Comparison of ENCODE assay signal across 28 cellular contexts in genomic region chr9:73541923-73542322, GRCh38.
A peak's percentile ranks its signal among the peaks of the same experiment; 100 is the strongest.
DNase-seq lines count a peak whose midpoint lies in the region; ATAC-seq lines count a peak whose summit lies in the region.
"Had no signal": no experiment of that assay in that cellular context is flagged by ENCODE, and none has a peak within 500 bp of the region (broad histone marks: within the 10 kb centered on the region; RNA-seq: fewer than 3 reads in every experiment).

No MANE protein-coding gene starts in this region.

- H3K36me3 ChIP-seq in neuronal stem cell (replicated peaks in 1 of 2; ENCODE audit: control insufficient read depth in 2 of 2, insufficient read depth in 2 of 2, low read length in 2 of 2): no peaks in the 10 kb centered on the region
- H3K36me3 ChIP-seq: tibial artery had no signal

- H2AFZ ChIP-seq in neuronal stem cell (ENCODE audit: low read length): peak overlapping the region; percentile 15

- no peak overlapping the region for H2BK12ac ChIP-seq in neuronal stem cell (ENCODE audit: low read length)

- no peak overlapping the region for H3K18ac ChIP-seq in neuronal stem cell (ENCODE audit: low read length)

- no peak overlapping the region for H2BK5ac ChIP-seq in neuronal stem cell (ENCODE audit: low read length)

- H3K4ac ChIP-seq in neuronal stem cell (ENCODE audit: low read length): no peak overlapping the region

- no peak overlapping the region for H3K4me3 ChIP-seq in neuronal stem cell (ENCODE audit: low read length in 2 of 2)
- H3K4me3 ChIP-seq: lung, mucosa of descending colon, tibial artery had no signal

- no peak overlapping the region for H4K91ac ChIP-seq in neuronal stem cell (ENCODE audit: low read depth, low read length, poor library complexity)

- peaks cover 0 to 13% of the 10 kb centered on the region in 2 donors for H3K4me1 ChIP-seq in neuronal stem cell (ENCODE audit: control insufficient read depth in 2 of 2, insufficient read depth in 1 of 2, low read depth in 1 of 2, low read length in 2 of 2)
- H3K4me1 ChIP-seq: Caco-2, tibial artery had no signal

- no peak overlapping the region for H4K8ac ChIP-seq in neuronal stem cell (ENCODE audit: low read depth, low read length)

- H2BK15ac ChIP-seq in neuronal stem cell (ENCODE audit: low read length): no peak overlapping the region

- no peak overlapping the region for H3K4me2 ChIP-seq in neuronal stem cell (ENCODE audit: insufficient read depth, low read length, poor library complexity, severe bottlenecking)

- in situ Hi-C loops in ACHN (cut with HindIII; ENCODE audit: low pct_ligation_motif_present, low pct_unique_long_range_greater_than_20kb, low sequenced_read_pairs): no loop called here

- no peak overlapping the region for H3K27ac ChIP-seq in neuronal stem cell (replicated peaks; ENCODE audit: low read length)
- H3K27ac ChIP-seq: C4-2B, tibial artery had no signal

- no CpG with 5 or more reads among the region's 2 CpGs for WGBS in neuronal stem cell (ENCODE audit: extremely low coverage in 2 of 2, insufficient read length in 2 of 2, insufficient replicate concordance in 1 of 2), 2 donors

- H2BK120ac ChIP-seq in neuronal stem cell (ENCODE audit: low read depth, low read length): no peak overlapping the region

- no peaks in the 10 kb centered on the region for H3K79me1 ChIP-seq in neuronal stem cell (ENCODE audit: low read depth, low read length)

- no peak overlapping the region for H2AK5ac ChIP-seq in neuronal stem cell (ENCODE audit: low read depth, low read length)

- DNase-seq in NCI-H1417 (lab: John Stamatoyannopoulos, UW) (peak in 2 of 3 experiments; percentile 37 to 81), neuronal stem cell (ENCODE audit: low spot score) (no peak), NCI-H2081 treated with DMSO at 0.1 percent for 48 hours (lab: John Stamatoyannopoulos, UW) (no peak), ACHN (no peak), RPMI8226 (no peak)
- DNase-seq: activated CD4-positive, alpha-beta T cell treated with anti-CD3 and anti-CD28 coated beads, Interleukin-2, amount 10 ng/mL, durations not matched to agents 24 days and 14 days; activated CD8-positive, alpha-beta memory T cell treated with anti-CD3 and anti-CD28 coated beads for 24 hours; activated naive CD8-positive, alpha-beta T cell treated with anti-CD3 and anti-CD28 coated beads for 36 hours; activated T-cell treated with anti-CD3 and anti-CD28 coated beads for 4 hours; aorta; Caco-2; DMS53; H9; immature natural killer cell; left cardiac atrium; MM.1S; mucosa of descending colon; NCI-H2029 treated with DMSO at 0.1 percent for 48 hours; NCI-H345; NCI-H69; stimulated activated CD4-positive, alpha-beta T cell treated with anti-CD3 and anti-CD28 coated beads, Interleukin-4, amount 100 ng/mL, for 4 hours; T-cell; tibial artery had no signal

- H3K9ac ChIP-seq in neuronal stem cell (ENCODE audit: low read depth, low read length, poor library complexity): no peak overlapping the region

- no peaks in the 10 kb centered on the region for H3K27me3 ChIP-seq in neuronal stem cell (ENCODE audit: control insufficient read depth in 3 of 3, insufficient read depth in 3 of 3, low read depth in 1 of 3, low read length in 3 of 3)
- H3K27me3 ChIP-seq: tibial artery had no signal

- H3K14ac ChIP-seq in neuronal stem cell (ENCODE audit: low read length): no peak overlapping the region

- H3K23ac ChIP-seq in neuronal stem cell (ENCODE audit: low read depth, low read length, poor library complexity): no peak overlapping the region

- H3K9me3 ChIP-seq in neuronal stem cell (replicated peaks in 1 of 2; ENCODE audit: control insufficient read depth in 2 of 2, insufficient read depth in 1 of 2, low read depth in 1 of 2, low read length in 2 of 2): no peaks in the 10 kb centered on the region
- H3K9me3 ChIP-seq: Caco-2, mucosa of descending colon, tibial artery had no signal

- ATAC-seq in GM18868 (IDR thresholded peaks at IDR 0.05; ENCODE audit: unreplicated experiment) (peak; percentile 73), HG02759 (IDR thresholded peaks at IDR 0.05; ENCODE audit: unreplicated experiment) (peak; percentile 61)
- ATAC-seq: left cardiac atrium; mucosa of descending colon; natural killer cell treated with Interleukin-12 subunit alpha and Interleukin-12 subunit beta and Interleukin-15 and Interleukin-18, amount 100 ng/mL, for 72 hours; T-cell had no signal

Comparison
In these comparisons a context has a peak if more than half of its experiments do, and no peak if none do; other contexts are left out.
1. DNase-seq: peak in NCI-H1417 (2 of 3); none in neuronal stem cell (single experiment), NCI-H2081 treated with DMSO at 0.1 percent for 48 hours (single experiment), ACHN (single experiment) and RPMI8226 (single experiment).